In the genomic region with DNA sequence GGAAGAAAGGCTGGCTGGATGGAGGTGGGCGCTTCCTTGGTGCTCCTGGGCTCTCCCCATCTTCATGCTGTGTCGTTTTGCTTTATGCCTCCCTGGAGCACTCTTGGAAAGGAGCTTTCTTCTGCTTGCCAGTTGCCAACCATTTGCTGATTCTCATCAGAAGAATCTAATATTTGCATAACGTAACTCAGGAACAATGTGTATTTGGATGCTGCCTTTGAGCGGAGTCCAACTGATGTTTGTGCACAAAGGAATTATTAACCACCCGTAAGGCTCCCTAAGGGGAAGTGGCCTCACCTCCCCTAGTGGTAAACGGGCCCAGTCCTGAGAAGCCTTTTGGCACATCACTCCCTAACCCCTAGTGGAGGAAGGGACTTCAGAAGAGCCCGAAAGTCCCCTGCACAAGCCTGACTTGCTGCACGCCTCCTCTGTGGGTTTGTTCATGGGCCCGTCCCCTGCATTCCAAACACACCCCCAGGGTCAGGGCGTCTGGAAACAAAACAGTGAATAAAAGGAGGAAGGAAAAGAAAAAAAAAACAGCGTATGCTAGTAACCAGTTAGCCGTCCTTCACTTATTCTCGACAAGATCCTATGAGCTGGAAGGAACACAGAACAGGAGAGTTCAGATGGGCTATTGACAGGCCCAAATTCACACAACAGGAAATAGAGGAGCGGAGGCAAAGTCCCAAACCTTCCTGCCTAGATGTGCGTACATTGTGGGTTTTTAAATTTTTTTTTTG, we compare ENCODE assay signal across 1 cellular context.
TF ChIP-seq lines count a peak whose summit lies in the region.

No MANE protein-coding gene starts in this region.

TF ChIP-seq in HepG2, 621 proteins besides CTCF, POLR2A, EP300 and RAD21 (continued from another document and continues in another):
- TF ChIP-seq, protein P1, sequence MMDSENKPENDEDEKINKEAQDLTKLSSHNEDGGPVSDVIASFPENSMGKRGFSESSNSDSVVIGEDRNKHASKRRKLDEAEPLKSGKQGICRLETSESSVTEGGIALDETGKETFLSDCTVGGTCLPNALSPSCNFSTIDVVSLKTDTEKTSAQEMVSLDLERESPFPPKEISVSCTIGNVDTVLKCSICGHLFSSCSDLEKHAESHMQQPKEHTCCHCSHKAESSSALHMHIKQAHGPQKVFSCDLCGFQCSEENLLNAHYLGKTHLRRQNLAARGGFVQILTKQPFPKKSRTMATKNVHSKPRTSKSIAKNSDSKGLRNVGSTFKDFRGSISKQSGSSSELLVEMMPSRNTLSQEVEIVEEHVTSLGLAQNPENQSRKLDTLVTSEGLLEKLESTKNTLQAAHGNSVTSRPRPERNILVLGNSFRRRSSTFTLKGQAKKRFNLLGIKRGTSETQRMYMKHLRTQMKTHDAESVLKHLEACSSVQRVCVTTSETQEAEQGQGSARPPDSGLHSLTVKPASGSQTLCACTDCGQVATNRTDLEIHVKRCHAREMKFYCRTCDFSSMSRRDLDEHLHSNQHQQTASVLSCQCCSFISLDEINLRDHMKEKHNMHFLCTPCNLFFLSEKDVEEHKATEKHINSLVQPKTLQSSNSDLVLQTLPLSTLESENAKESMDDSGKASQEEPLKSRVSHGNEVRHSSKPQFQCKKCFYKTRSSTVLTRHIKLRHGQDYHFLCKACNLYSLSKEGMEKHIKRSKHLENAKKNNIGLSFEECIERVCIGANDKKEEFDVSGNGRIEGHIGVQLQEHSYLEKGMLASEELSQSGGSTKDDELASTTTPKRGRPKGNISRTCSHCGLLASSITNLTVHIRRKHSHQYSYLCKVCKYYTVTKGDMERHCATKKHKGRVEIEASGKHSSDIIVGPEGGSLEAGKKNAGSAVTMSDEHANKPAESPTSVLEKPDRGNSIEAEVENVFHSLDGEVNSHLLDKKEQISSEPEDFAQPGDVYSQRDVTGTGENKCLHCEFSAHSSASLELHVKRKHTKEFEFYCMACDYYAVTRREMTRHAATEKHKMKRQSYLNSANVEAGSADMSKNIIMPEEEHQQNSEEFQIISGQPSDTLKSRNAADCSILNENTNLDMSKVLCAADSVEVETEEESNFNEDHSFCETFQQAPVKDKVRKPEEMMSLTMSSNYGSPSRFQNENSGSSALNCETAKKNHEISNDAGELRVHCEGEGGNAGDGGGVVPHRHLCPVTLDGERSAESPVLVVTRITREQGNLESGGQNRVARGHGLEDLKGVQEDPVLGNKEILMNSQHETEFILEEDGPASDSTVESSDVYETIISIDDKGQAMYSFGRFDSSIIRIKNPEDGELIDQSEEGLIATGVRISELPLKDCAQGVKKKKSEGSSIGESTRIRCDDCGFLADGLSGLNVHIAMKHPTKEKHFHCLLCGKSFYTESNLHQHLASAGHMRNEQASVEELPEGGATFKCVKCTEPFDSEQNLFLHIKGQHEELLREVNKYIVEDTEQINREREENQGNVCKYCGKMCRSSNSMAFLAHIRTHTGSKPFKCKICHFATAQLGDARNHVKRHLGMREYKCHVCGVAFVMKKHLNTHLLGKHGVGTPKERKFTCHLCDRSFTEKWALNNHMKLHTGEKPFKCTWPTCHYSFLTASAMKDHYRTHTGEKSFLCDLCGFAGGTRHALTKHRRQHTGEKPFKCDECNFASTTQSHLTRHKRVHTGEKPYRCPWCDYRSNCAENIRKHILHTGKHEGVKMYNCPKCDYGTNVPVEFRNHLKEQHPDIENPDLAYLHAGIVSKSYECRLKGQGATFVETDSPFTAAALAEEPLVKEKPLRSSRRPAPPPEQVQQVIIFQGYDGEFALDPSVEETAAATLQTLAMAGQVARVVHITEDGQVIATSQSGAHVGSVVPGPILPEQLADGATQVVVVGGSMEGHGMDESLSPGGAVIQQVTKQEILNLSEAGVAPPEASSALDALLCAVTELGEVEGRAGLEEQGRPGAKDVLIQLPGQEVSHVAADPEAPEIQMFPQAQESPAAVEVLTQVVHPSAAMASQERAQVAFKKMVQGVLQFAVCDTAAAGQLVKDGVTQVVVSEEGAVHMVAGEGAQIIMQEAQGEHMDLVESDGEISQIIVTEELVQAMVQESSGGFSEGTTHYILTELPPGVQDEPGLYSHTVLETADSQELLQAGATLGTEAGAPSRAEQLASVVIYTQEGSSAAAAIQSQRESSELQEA (CRISPR knock-in tag; IDR thresholded peaks at IDR 0.05; ENCODE audit: not compliant biosample characterization): no peak
- TF ChIP-seq NCOA5 (CRISPR knock-in tag; IDR thresholded peaks at IDR 0.05) (no peak), CCAR2 (optimal IDR thresholded peaks at IDR 0.05; ENCODE audit: low read depth, low read length) (no peak), HDAC2 (CRISPR knock-in tag; IDR thresholded peaks at IDR 0.05) (peak; percentile 91), TOPORS (CRISPR knock-in tag; IDR thresholded peaks at IDR 0.05) (peak; percentile 31; the same call in 1 of the 2 replicates), RNF2 (conservative IDR thresholded peaks at IDR 0.05; ENCODE audit: low read depth) (no peak), HOXA5 (CRISPR knock-in tag; IDR thresholded peaks at IDR 0.05) (peak; percentile 77; the same call in 1 of the 2 replicates), ZNF570 (CRISPR knock-in tag; IDR thresholded peaks at IDR 0.05; ENCODE audit: borderline replicate concordance) (no peak), MXD4 (CRISPR knock-in tag; IDR thresholded peaks at IDR 0.05) (no peak), ZNF598 (CRISPR knock-in tag; IDR thresholded peaks at IDR 0.05; ENCODE audit: borderline replicate concordance) (no peak), SMAD1 (CRISPR knock-in tag; IDR thresholded peaks at IDR 0.05; ENCODE audit: borderline replicate concordance, low read depth) (no peak), RELA (CRISPR knock-in tag; IDR thresholded peaks at IDR 0.05) (no peak), SRSF1 (optimal IDR thresholded peaks at IDR 0.05; ENCODE audit: low read depth, low read length) (no peak), ASH2L (IDR thresholded peaks at IDR 0.05; ENCODE audit: insufficient read length, low read depth, low read length) (peak; percentile 84), BORCS8-MEF2B (CRISPR knock-in tag; IDR thresholded peaks at IDR 0.05) (peak; percentile 68; the same call in 1 of the 2 replicates), ZC3H13 (CRISPR knock-in tag; IDR thresholded peaks at IDR 0.05) (no peak; the same call in 1 of the 2 replicates), ZNF773 (CRISPR knock-in tag; IDR thresholded peaks at IDR 0.05; ENCODE audit: borderline replicate concordance) (no peak), TCF7L2 (IDR thresholded peaks at IDR 0.05; ENCODE audit: low read depth, low read length) (peak; percentile 38; the same call in 1 of the 2 replicates), IRF2 (CRISPR knock-in tag; IDR thresholded peaks at IDR 0.05) (peak; percentile 69), CAMTA2 (CRISPR knock-in tag; IDR thresholded peaks at IDR 0.05; ENCODE audit: borderline replicate concordance) (peak; percentile 8; the same call in 1 of the 2 replicates), ZNF230 (CRISPR knock-in tag; IDR thresholded peaks at IDR 0.05) (no peak)
- TF ChIP-seq, protein P2, sequence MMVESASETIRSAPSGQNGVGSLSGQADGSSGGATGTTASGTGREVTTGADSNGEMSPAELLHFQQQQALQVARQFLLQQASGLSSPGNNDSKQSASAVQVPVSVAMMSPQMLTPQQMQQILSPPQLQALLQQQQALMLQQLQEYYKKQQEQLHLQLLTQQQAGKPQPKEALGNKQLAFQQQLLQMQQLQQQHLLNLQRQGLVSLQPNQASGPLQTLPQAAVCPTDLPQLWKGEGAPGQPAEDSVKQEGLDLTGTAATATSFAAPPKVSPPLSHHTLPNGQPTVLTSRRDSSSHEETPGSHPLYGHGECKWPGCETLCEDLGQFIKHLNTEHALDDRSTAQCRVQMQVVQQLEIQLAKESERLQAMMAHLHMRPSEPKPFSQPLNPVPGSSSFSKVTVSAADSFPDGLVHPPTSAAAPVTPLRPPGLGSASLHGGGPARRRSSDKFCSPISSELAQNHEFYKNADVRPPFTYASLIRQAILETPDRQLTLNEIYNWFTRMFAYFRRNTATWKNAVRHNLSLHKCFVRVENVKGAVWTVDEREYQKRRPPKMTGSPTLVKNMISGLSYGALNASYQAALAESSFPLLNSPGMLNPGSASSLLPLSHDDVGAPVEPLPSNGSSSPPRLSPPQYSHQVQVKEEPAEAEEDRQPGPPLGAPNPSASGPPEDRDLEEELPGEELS (CRISPR knock-in tag; IDR thresholded peaks at IDR 0.05): peak; percentile 97
- TF ChIP-seq, protein P3, sequence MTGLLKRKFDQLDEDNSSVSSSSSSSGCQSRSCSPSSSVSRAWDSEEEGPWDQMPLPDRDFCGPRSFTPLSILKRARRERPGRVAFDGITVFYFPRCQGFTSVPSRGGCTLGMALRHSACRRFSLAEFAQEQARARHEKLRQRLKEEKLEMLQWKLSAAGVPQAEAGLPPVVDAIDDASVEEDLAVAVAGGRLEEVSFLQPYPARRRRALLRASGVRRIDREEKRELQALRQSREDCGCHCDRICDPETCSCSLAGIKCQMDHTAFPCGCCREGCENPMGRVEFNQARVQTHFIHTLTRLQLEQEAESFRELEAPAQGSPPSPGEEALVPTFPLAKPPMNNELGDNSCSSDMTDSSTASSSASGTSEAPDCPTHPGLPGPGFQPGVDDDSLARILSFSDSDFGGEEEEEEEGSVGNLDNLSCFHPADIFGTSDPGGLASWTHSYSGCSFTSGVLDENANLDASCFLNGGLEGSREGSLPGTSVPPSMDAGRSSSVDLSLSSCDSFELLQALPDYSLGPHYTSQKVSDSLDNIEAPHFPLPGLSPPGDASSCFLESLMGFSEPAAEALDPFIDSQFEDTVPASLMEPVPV (CRISPR knock-in tag; IDR thresholded peaks at IDR 0.05): no peak
- TF ChIP-seq, protein P4, sequence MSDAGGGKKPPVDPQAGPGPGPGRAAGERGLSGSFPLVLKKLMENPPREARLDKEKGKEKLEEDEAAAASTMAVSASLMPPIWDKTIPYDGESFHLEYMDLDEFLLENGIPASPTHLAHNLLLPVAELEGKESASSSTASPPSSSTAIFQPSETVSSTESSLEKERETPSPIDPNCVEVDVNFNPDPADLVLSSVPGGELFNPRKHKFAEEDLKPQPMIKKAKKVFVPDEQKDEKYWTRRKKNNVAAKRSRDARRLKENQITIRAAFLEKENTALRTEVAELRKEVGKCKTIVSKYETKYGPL (CRISPR knock-in tag; IDR thresholded peaks at IDR 0.05): no peak
- TF ChIP-seq, protein P5, sequence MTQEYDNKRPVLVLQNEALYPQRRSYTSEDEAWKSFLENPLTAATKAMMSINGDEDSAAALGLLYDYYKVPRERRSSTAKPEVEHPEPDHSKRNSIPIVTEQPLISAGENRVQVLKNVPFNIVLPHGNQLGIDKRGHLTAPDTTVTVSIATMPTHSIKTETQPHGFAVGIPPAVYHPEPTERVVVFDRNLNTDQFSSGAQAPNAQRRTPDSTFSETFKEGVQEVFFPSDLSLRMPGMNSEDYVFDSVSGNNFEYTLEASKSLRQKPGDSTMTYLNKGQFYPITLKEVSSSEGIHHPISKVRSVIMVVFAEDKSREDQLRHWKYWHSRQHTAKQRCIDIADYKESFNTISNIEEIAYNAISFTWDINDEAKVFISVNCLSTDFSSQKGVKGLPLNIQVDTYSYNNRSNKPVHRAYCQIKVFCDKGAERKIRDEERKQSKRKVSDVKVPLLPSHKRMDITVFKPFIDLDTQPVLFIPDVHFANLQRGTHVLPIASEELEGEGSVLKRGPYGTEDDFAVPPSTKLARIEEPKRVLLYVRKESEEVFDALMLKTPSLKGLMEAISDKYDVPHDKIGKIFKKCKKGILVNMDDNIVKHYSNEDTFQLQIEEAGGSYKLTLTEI (CRISPR knock-in tag; conservative IDR thresholded peaks at IDR 0.05): no peak
- TF ChIP-seq, protein P6, sequence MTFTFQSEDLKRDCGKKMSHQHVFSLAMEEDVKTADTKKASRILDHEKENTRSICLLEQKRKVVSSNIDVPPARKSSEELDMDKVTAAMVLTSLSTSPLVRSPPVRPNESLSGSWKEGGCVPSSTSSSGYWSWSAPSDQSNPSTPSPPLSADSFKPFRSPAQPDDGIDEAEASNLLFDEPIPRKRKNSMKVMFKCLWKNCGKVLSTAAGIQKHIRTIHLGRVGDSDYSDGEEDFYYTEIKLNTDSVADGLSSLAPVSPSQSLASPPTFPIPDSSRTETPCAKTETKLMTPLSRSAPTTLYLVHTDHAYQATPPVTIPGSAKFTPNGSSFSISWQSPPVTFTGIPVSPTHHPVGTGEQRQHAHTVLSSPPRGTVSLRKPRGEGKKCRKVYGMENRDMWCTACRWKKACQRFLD (CRISPR knock-in tag; IDR thresholded peaks at IDR 0.05; ENCODE audit: borderline replicate concordance): no peak
- TF ChIP-seq, protein P7, sequence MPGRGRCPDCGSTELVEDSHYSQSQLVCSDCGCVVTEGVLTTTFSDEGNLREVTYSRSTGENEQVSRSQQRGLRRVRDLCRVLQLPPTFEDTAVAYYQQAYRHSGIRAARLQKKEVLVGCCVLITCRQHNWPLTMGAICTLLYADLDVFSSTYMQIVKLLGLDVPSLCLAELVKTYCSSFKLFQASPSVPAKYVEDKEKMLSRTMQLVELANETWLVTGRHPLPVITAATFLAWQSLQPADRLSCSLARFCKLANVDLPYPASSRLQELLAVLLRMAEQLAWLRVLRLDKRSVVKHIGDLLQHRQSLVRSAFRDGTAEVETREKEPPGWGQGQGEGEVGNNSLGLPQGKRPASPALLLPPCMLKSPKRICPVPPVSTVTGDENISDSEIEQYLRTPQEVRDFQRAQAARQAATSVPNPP (CRISPR knock-in tag; IDR thresholded peaks at IDR 0.05): no peak
- TF ChIP-seq, protein P8, sequence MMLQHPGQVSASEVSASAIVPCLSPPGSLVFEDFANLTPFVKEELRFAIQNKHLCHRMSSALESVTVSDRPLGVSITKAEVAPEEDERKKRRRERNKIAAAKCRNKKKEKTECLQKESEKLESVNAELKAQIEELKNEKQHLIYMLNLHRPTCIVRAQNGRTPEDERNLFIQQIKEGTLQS (CRISPR knock-in tag; IDR thresholded peaks at IDR 0.05): peak; percentile 12; the same call in 1 of the 2 replicates
- TF ChIP-seq, protein P9, sequence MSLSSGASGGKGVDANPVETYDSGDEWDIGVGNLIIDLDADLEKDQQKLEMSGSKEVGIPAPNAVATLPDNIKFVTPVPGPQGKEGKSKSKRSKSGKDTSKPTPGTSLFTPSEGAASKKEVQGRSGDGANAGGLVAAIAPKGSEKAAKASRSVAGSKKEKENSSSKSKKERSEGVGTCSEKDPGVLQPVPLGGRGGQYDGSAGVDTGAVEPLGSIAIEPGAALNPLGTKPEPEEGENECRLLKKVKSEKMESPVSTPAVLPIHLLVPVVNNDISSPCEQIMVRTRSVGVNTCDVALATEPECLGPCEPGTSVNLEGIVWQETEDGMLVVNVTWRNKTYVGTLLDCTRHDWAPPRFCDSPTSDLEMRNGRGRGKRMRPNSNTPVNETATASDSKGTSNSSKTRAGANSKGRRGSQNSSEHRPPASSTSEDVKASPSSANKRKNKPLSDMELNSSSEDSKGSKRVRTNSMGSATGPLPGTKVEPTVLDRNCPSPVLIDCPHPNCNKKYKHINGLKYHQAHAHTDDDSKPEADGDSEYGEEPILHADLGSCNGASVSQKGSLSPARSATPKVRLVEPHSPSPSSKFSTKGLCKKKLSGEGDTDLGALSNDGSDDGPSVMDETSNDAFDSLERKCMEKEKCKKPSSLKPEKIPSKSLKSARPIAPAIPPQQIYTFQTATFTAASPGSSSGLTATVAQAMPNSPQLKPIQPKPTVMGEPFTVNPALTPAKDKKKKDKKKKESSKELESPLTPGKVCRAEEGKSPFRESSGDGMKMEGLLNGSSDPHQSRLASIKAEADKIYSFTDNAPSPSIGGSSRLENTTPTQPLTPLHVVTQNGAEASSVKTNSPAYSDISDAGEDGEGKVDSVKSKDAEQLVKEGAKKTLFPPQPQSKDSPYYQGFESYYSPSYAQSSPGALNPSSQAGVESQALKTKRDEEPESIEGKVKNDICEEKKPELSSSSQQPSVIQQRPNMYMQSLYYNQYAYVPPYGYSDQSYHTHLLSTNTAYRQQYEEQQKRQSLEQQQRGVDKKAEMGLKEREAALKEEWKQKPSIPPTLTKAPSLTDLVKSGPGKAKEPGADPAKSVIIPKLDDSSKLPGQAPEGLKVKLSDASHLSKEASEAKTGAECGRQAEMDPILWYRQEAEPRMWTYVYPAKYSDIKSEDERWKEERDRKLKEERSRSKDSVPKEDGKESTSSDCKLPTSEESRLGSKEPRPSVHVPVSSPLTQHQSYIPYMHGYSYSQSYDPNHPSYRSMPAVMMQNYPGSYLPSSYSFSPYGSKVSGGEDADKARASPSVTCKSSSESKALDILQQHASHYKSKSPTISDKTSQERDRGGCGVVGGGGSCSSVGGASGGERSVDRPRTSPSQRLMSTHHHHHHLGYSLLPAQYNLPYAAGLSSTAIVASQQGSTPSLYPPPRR (CRISPR knock-in tag; IDR thresholded peaks at IDR 0.05; ENCODE audit: borderline replicate concordance): peak; percentile 94
